15 cellular contexts compared by ENCODE assay signal in the genomic region with DNA sequence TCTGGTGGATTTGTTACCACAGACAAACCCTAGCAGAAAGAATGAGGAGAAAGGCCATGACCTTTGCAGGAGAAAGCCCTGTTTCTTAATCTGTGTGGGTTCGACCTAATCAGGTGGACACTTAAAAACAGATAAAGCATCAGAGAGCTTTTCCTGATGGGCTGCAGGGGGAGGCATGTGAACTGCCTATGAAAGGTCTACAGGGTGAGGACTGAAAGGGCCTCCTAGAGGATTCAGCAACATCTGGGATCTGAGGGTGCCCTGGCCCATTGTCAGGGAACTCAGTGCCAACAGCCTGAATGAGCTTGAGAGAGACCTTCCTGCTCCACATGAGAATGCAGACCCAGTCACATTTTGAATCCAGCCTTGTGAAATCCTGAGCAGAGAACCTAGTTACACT.
DNase-seq lines count a peak whose midpoint lies in the region; ATAC-seq and TF ChIP-seq lines count a peak whose summit lies in the region.
"Had no signal": no experiment of that assay in that cellular context is flagged by ENCODE, and none has a peak within 500 bp of the region (broad histone marks: within the 10 kb centered on the region; RNA-seq: fewer than 3 reads in every experiment).

No MANE protein-coding gene starts in this region.

- H3K9me3 Mint-ChIP-seq in activated naive CD4-positive, alpha-beta T cell treated with anti-CD3 and anti-CD28 coated beads for 36 hours, result no peaks in the 10 kb centered on the region
- H3K9me3 Mint-ChIP-seq in endodermal cell (peaks cover 5% of the 10 kb centered on the region), neural progenitor cell (peaks cover 3% of the 10 kb centered on the region)
- H3K9me3 Mint-ChIP-seq: CD8-positive, alpha-beta T cell had no signal

- H3K4me2 ChIP-seq in neural progenitor cell, result no peak overlapping the region

- CTCF ChIA-PET in activated naive CD4-positive, alpha-beta T cell treated with anti-CD3 and anti-CD28 coated beads for 36 hours (lab: Charles Lee), result no interaction called here

- no peak for TF ChIP-seq EP300 in suprapubic skin (IDR thresholded peaks at IDR 0.05)

- H3K27ac Mint-ChIP-seq in activated naive CD4-positive, alpha-beta T cell treated with anti-CD3 and anti-CD28 coated beads for 36 hours, result peak overlapping the region; percentile 10
- H3K27ac Mint-ChIP-seq in endodermal cell (no peak overlapping the region), neural progenitor cell (no peak overlapping the region)
- H3K27ac Mint-ChIP-seq: CD14-positive monocyte; CD8-positive, alpha-beta T cell had no signal

- H4K20me1 ChIP-seq in neural progenitor cell (ENCODE audit: low read depth), result no peaks in the 10 kb centered on the region

- H3K27me3 Mint-ChIP-seq in activated naive CD4-positive, alpha-beta T cell treated with anti-CD3 and anti-CD28 coated beads for 36 hours (ENCODE audit: low read depth), result no peaks in the 10 kb centered on the region
- no peaks in the 10 kb centered on the region for H3K27me3 Mint-ChIP-seq in endodermal cell (ENCODE audit: insufficient read depth)
- peaks cover 3% of the 10 kb centered on the region for H3K27me3 Mint-ChIP-seq in neural progenitor cell (ENCODE audit: insufficient read depth, low read depth)

- H3K4me1 ChIP-seq in endodermal cell (ENCODE audit: control insufficient read depth, insufficient read depth, low read length) (peaks cover 11% of the 10 kb centered on the region), neural progenitor cell (no peaks in the 10 kb centered on the region), suprapubic skin (no peaks in the 10 kb centered on the region)

- no peak for DNase-seq in activated naive CD4-positive, alpha-beta T cell treated with anti-CD3 and anti-CD28 coated beads for 36 hours
- DNase-seq in activated naive CD4-positive, alpha-beta T cell (lab: John Stamatoyannopoulos, UW), result no peak
- DNase-seq in endodermal cell, result no peak
- DNase-seq in fibroblast of villous mesenchyme (ENCODE audit: low read depth), result peak; percentile 61
- peak; percentile 13 for DNase-seq in neural progenitor cell (ENCODE audit: low spot score)
- no peak for DNase-seq in suprapubic skin (ENCODE audit: low spot score in 2 of 2)
- DNase-seq in hepatic stellate cell (ENCODE audit: low spot score), result no peak
- DNase-seq: CD8-positive, alpha-beta T cell; COR-L47; DMS153; DMS79 treated with DMSO at 0.1 percent for 48 hours; GDM1 had no signal

- H3K9me3 ChIP-seq in endodermal cell (ENCODE audit: control insufficient read depth, low read length), result peaks cover 4% of the 10 kb centered on the region
- H3K9me3 ChIP-seq in neural progenitor cell (ENCODE audit: low read depth), result no peaks in the 10 kb centered on the region
- no peaks in the 10 kb centered on the region for H3K9me3 ChIP-seq in suprapubic skin

- no peaks in the 10 kb centered on the region for H3K27me3 ChIP-seq in endodermal cell (ENCODE audit: control insufficient read depth, insufficient read depth, low read length, poor library complexity, severe bottlenecking)
- H3K27me3 ChIP-seq in neural progenitor cell, result no peaks in the 10 kb centered on the region
- H3K27me3 ChIP-seq in suprapubic skin, result no peaks in the 10 kb centered on the region

- H3K36me3 ChIP-seq in endodermal cell (ENCODE audit: control insufficient read depth, insufficient read depth, low read length) (no peaks in the 10 kb centered on the region), neural progenitor cell (no peaks in the 10 kb centered on the region), suprapubic skin (no peaks in the 10 kb centered on the region)

- 63 to 83% methylated on average over 1 of the region's 1 CpG for WGBS in endodermal cell (ENCODE audit: insufficient coverage in 1 of 2, insufficient read length in 1 of 2), 2 experiments
- 92% methylated on average over 1 of the region's 1 CpG for WGBS in suprapubic skin

- H3K9ac ChIP-seq in endodermal cell (ENCODE audit: extremely low read depth, low read length, poor library complexity, severe bottlenecking) (no peak overlapping the region), neural progenitor cell (no peak overlapping the region)

- peak; percentile 46 for TF ChIP-seq CTCF in endodermal cell (conservative IDR thresholded peaks at IDR 0.05)
- TF ChIP-seq CTCF in fibroblast of villous mesenchyme (IDR thresholded peaks at IDR 0.05; ENCODE audit: insufficient read depth, low read depth, low read length), result no peak
- TF ChIP-seq CTCF in neural progenitor cell (IDR thresholded peaks at IDR 0.05), result peak; percentile 14
- TF ChIP-seq CTCF in suprapubic skin (IDR thresholded peaks at IDR 0.05), result no peak

- no peaks in the 10 kb centered on the region for H3K79me2 ChIP-seq in neural progenitor cell (ENCODE audit: low read depth)

- no peak overlapping the region for H3K27ac ChIP-seq in endodermal cell (ENCODE audit: low read depth, low read length)
- no peak overlapping the region for H3K27ac ChIP-seq in neural progenitor cell
- H3K27ac ChIP-seq in suprapubic skin, result no peak overlapping the region
- H3K27ac ChIP-seq: 22Rv1 had no signal

- no peaks in the 10 kb centered on the region for H3K36me3 Mint-ChIP-seq in activated naive CD4-positive, alpha-beta T cell treated with anti-CD3 and anti-CD28 coated beads for 36 hours (ENCODE audit: low read depth)
- H3K36me3 Mint-ChIP-seq in endodermal cell (ENCODE audit: low read depth) (no peaks in the 10 kb centered on the region), neural progenitor cell (peaks cover 2% of the 10 kb centered on the region)
- H3K36me3 Mint-ChIP-seq: CD14-positive monocyte had no signal

- H2AFZ ChIP-seq in neural progenitor cell (replicated peaks), result no peak overlapping the region

- no peak for TF ChIP-seq POLR2A in suprapubic skin (IDR thresholded peaks at IDR 0.05)

- H3K4me3 ChIP-seq in endodermal cell (ENCODE audit: low read length) (no peak overlapping the region), fibroblast of villous mesenchyme (ENCODE audit: low read depth, low read length) (no peak overlapping the region), neural progenitor cell (no peak overlapping the region), suprapubic skin (no peak overlapping the region)

- intact Hi-C loops in activated naive CD4-positive, alpha-beta T cell treated with anti-CD3 and anti-CD28 coated beads for 36 hours (cut with micrococcal nuclease), result no loop called here

- no peaks in the 10 kb centered on the region for H3F3A ChIP-seq in neural progenitor cell (ENCODE audit: low read depth)

- peaks cover 2% of the 10 kb centered on the region for H3K4me1 Mint-ChIP-seq in activated naive CD4-positive, alpha-beta T cell treated with anti-CD3 and anti-CD28 coated beads for 36 hours (ENCODE audit: low read depth)
- H3K4me1 Mint-ChIP-seq in endodermal cell (peaks cover 29% of the 10 kb centered on the region), neural progenitor cell (peaks cover 30% of the 10 kb centered on the region)
- H3K4me1 Mint-ChIP-seq: CD14-positive monocyte had no signal

- no peak overlapping the region for H3K4me3 Mint-ChIP-seq in activated naive CD4-positive, alpha-beta T cell treated with anti-CD3 and anti-CD28 coated beads for 36 hours
- H3K4me3 Mint-ChIP-seq in endodermal cell (no peak overlapping the region), neural progenitor cell (no peak overlapping the region)
- H3K4me3 Mint-ChIP-seq: CD14-positive monocyte; CD8-positive, alpha-beta T cell had no signal

- no peak for ATAC-seq in GM18511 (IDR thresholded peaks at IDR 0.05; ENCODE audit: unreplicated experiment)
- ATAC-seq: CD8-positive, alpha-beta T cell had no signal

Comparison
In these comparisons a context has a peak if more than half of its experiments do, and no peak if none do; other contexts are left out.
1. DNase-seq: peak in fibroblast of villous mesenchyme (single experiment) and neural progenitor cell (single experiment); none in activated naive CD4-positive, alpha-beta T cell treated with anti-CD3 and anti-CD28 coated beads for 36 hours (single experiment), activated naive CD4-positive, alpha-beta T cell (0 of 4), endodermal cell (single experiment), suprapubic skin (0 of 2) and hepatic stellate cell (single experiment).
2. CTCF ChIP-seq: peak in endodermal cell (single experiment) and neural progenitor cell (single experiment); none in fibroblast of villous mesenchyme (single experiment) and suprapubic skin (0 of 2).